In the genomic region with DNA sequence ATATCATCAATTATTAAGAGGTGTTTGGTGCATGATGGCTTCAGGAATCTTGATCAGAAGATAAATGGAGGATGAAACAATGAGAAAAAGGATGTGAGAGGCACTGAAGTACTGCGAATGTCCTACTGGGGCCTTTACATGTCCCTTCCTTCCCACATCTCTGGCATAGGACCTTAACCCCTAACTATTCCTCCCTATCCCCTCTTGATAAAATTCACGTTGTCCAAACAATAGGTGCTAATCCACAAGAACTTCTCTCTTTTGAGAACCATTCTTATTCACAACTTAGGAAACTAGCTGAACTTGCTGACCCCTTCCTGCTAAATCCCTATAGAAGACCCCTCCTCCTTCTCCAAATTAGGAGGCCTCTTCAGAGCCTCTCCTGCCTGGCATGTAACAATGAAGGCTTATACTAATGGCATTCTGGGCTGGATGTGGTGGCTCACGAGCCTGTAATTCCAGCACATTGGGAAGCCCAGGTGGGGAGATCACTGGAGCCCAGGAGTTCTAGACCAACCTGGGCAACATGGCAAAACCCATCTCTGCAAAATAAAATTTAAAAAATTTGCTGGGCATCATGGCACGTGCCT, we compare ENCODE assay signal across 30 cellular contexts.
"Had no signal": no experiment of that assay in that cellular context is flagged by ENCODE, and none has a peak within 500 bp of the region (broad histone marks: within the 10 kb centered on the region; RNA-seq: fewer than 3 reads in every experiment).

No MANE protein-coding gene starts in this region.

- H3K9me3 ChIP-seq: ascending aorta, breast epithelium, colonic mucosa, gastrocnemius medialis had no signal

- H3K27me3 ChIP-seq: ascending aorta, breast epithelium, cardiac muscle cell, colonic mucosa, gastrocnemius medialis had no signal

- H3K9me3 Mint-ChIP-seq: activated CD4-positive, alpha-beta memory T cell treated with anti-CD3 and anti-CD28 coated beads, Interleukin-2, amount 10 ng/mL, durations not matched to agents 7 days and 5 days; activated CD4-positive, alpha-beta T cell treated with anti-CD3 and anti-CD28 coated beads, Interleukin-2, amount 10 ng/mL, durations not matched to agents 7 days and 5 days; activated naive CD4-positive, alpha-beta T cell treated with anti-CD3 and anti-CD28 coated beads, Interleukin-2, amount 10 ng/mL, durations not matched to agents 7 days and 5 days; activated naive CD4-positive, alpha-beta T cell treated with anti-CD3 and anti-CD28 coated beads, Interleukin-2, amount 50 U/mL, for 72 hours; activated naive CD8-positive, alpha-beta T cell treated with anti-CD3 and anti-CD28 coated beads, Interleukin-2, amount 10 ng/mL, durations not matched to agents 7 days and 5 days; activated T-cell treated with anti-CD3 and anti-CD28 coated beads, Interleukin-2, amount 50 U/mL, for 24 hours; activated T-cell treated with anti-CD3 and anti-CD28 coated beads, Interleukin-2, amount 50 U/mL, for 72 hours had no signal

- H3K36me3 ChIP-seq: ascending aorta, breast epithelium, cardiac muscle cell, colonic mucosa, gastrocnemius medialis had no signal

- H3K27ac Mint-ChIP-seq: activated CD4-positive, alpha-beta memory T cell treated with anti-CD3 and anti-CD28 coated beads, Interleukin-2, amount 10 ng/mL, durations not matched to agents 7 days and 5 days; activated CD4-positive, alpha-beta T cell treated with anti-CD3 and anti-CD28 coated beads, Interleukin-2, amount 10 ng/mL, durations not matched to agents 7 days and 5 days; activated naive CD4-positive, alpha-beta T cell treated with anti-CD3 and anti-CD28 coated beads, Interleukin-2, amount 10 ng/mL, durations not matched to agents 7 days and 5 days; activated naive CD4-positive, alpha-beta T cell treated with anti-CD3 and anti-CD28 coated beads, Interleukin-2, amount 50 U/mL, for 72 hours; activated naive CD8-positive, alpha-beta T cell treated with anti-CD3 and anti-CD28 coated beads, Interleukin-2, amount 10 ng/mL, durations not matched to agents 7 days and 5 days; activated T-cell treated with anti-CD3 and anti-CD28 coated beads, Interleukin-2, amount 50 U/mL, for 24 hours; activated T-cell treated with anti-CD3 and anti-CD28 coated beads, Interleukin-2, amount 50 U/mL, for 72 hours; brain; WTC11 had no signal

- DNase-seq: activated CD4-positive, alpha-beta memory T cell treated with anti-CD3 and anti-CD28 coated beads, Interleukin-2, amount 10 ng/mL, durations not matched to agents 7 days and 5 days; activated CD4-positive, alpha-beta T cell treated with anti-CD3 and anti-CD28 coated beads for 1 hour; activated CD4-positive, alpha-beta T cell treated with anti-CD3 and anti-CD28 coated beads for 4 hours; activated CD4-positive, alpha-beta T cell treated with anti-CD3 and anti-CD28 coated beads, Interleukin-2, amount 10 ng/mL, durations not matched to agents 7 days and 5 days; activated CD4-positive, alpha-beta T cell treated with anti-CD3 and anti-CD28 coated beads, Interleukin-2, amount 50 U/mL, for 4 hours; activated CD8-positive, alpha-beta memory T cell treated with anti-CD3 and anti-CD28 coated beads, Interleukin-2, amount 50 U/mL, for 48 hours; activated gamma-delta T cell; activated naive CD4-positive, alpha-beta T cell; activated naive CD4-positive, alpha-beta T cell treated with anti-CD3 and anti-CD28 coated beads, Interleukin-2, amount 10 ng/mL, durations not matched to agents 7 days and 5 days; activated naive CD8-positive, alpha-beta T cell treated with anti-CD3 and anti-CD28 coated beads, Interleukin-2, amount 10 ng/mL, durations not matched to agents 7 days and 5 days; activated T-cell treated with anti-CD3 and anti-CD28 coated beads for 4 hours; activated T-cell treated with anti-CD3 and anti-CD28 coated beads, Interleukin-2, amount 50 U/mL, for 24 hours; activated T-cell treated with anti-CD3 and anti-CD28 coated beads, Interleukin-2, amount 50 U/mL, for 72 hours; central memory CD4-positive, alpha-beta T cell; cerebellar nuclear complex; colonic mucosa; effector CD8-positive, alpha-beta T cell; foreskin fibroblast; gastrocnemius medialis; head of caudate nucleus; T-helper 2 cell had no signal

- H3K36me3 Mint-ChIP-seq: activated naive CD4-positive, alpha-beta T cell treated with anti-CD3 and anti-CD28 coated beads, Interleukin-2, amount 10 ng/mL, durations not matched to agents 7 days and 5 days; activated naive CD4-positive, alpha-beta T cell treated with anti-CD3 and anti-CD28 coated beads, Interleukin-2, amount 50 U/mL, for 72 hours; activated naive CD8-positive, alpha-beta T cell treated with anti-CD3 and anti-CD28 coated beads, Interleukin-2, amount 10 ng/mL, durations not matched to agents 7 days and 5 days; brain; WTC11 had no signal

- FAIRE-seq: TTC549 had no signal

- H3K4me1 Mint-ChIP-seq: activated CD4-positive, alpha-beta memory T cell treated with anti-CD3 and anti-CD28 coated beads, Interleukin-2, amount 10 ng/mL, durations not matched to agents 7 days and 5 days; activated CD4-positive, alpha-beta T cell treated with anti-CD3 and anti-CD28 coated beads, Interleukin-2, amount 10 ng/mL, durations not matched to agents 7 days and 5 days; activated naive CD4-positive, alpha-beta T cell treated with anti-CD3 and anti-CD28 coated beads, Interleukin-2, amount 10 ng/mL, durations not matched to agents 7 days and 5 days; activated naive CD8-positive, alpha-beta T cell treated with anti-CD3 and anti-CD28 coated beads, Interleukin-2, amount 10 ng/mL, durations not matched to agents 7 days and 5 days; WTC11 had no signal

- H3K27ac ChIP-seq: ascending aorta, breast epithelium, cardiac muscle cell, colonic mucosa, gastrocnemius medialis, VCaP had no signal

- ATAC-seq: activated naive CD4-positive, alpha-beta T cell treated with anti-CD3 and anti-CD28 coated beads, Interleukin-2, amount 50 U/mL, for 72 hours; activated T-cell treated with anti-CD3 and anti-CD28 coated beads, Interleukin-2, amount 50 U/mL, for 72 hours; esophagus mucosa; gastrocnemius medialis; WTC11 had no signal

- H3K4me1 ChIP-seq: ascending aorta, breast epithelium, colonic mucosa, gastrocnemius medialis had no signal

- H3K4me3 Mint-ChIP-seq: activated CD4-positive, alpha-beta memory T cell treated with anti-CD3 and anti-CD28 coated beads, Interleukin-2, amount 10 ng/mL, durations not matched to agents 7 days and 5 days; activated CD4-positive, alpha-beta T cell treated with anti-CD3 and anti-CD28 coated beads, Interleukin-2, amount 10 ng/mL, durations not matched to agents 7 days and 5 days; activated naive CD4-positive, alpha-beta T cell treated with anti-CD3 and anti-CD28 coated beads, Interleukin-2, amount 10 ng/mL, durations not matched to agents 7 days and 5 days; activated naive CD8-positive, alpha-beta T cell treated with anti-CD3 and anti-CD28 coated beads, Interleukin-2, amount 10 ng/mL, durations not matched to agents 7 days and 5 days; activated T-cell treated with anti-CD3 and anti-CD28 coated beads, Interleukin-2, amount 50 U/mL, for 24 hours; activated T-cell treated with anti-CD3 and anti-CD28 coated beads, Interleukin-2, amount 50 U/mL, for 72 hours; brain; WTC11 had no signal

- H3K27me3 Mint-ChIP-seq: activated CD4-positive, alpha-beta memory T cell treated with anti-CD3 and anti-CD28 coated beads, Interleukin-2, amount 10 ng/mL, durations not matched to agents 7 days and 5 days; activated naive CD4-positive, alpha-beta T cell treated with anti-CD3 and anti-CD28 coated beads, Interleukin-2, amount 10 ng/mL, durations not matched to agents 7 days and 5 days; brain had no signal

- H3K4me3 ChIP-seq: ascending aorta, breast epithelium, cardiac muscle cell, colonic mucosa, gastrocnemius medialis had no signal
